8 cellular contexts compared by ENCODE assay signal in the genomic region with DNA sequence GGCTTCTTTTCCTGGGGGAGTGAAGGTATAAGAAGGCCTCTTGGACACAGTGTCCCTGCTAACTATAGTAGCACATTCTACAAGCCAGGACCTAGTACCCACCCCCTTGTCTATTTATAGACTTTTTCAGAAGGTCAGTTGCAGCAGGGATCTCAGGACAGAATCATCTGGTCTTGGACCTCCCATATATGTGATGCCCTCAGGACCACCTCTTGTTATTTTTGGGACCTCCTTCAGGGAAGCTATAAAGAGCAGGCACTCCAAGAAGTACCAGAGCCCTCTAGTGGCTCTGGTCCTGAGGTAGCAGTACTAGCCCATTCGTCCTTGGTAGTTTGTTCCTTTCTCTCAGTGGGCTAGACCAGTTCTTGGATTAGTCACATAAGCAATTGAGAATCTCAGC. TPM values are rescaled to one million over a fixed set of nuclear protein-coding genes. Genes with fewer than 3 reads are reported as not detected.
A peak's percentile ranks its signal among the peaks of the same experiment; 100 is the strongest.
DNase-seq lines count a peak whose midpoint lies in the region; ATAC-seq and TF ChIP-seq lines count a peak whose summit lies in the region.

No MANE protein-coding gene starts in this region.

- CTCF ChIA-PET in MCF 10A (lab: Yijun Ruan, JAX) = interaction anchor here (0.6 to 1.0 kb wide), 4 partner anchors 14 to 188 kb away, joined by 3 to 4 read pairs (median 4); partner anchors contain the start of gene PA2G4
- CTCF ChIA-PET in activated CD4-positive, alpha-beta memory T cell treated with anti-CD3 and anti-CD28 coated beads for 36 hours (lab: Charles Lee) = interaction anchor here (0.7 to 0.9 kb wide), 3 partner anchors 78 to 275 kb away, joined by 3 read pairs; no protein-coding TSS in a partner anchor

- no peaks in the 10 kb centered on the region for H3K9me3 ChIP-seq in Peyer's patch
- no peaks in the 10 kb centered on the region for H3K9me3 ChIP-seq in tibial artery

- BruUV-seq in MCF 10A (replicated peaks; lab: Mats Ljungman, UMichigan) = no TSS peak

- H3K27me3 ChIP-seq in Peyer's patch = no peaks in the 10 kb centered on the region
- no peaks in the 10 kb centered on the region for H3K27me3 ChIP-seq in tibial artery

- no peak overlapping the region for H3K27ac ChIP-seq in Peyer's patch
- peak overlapping the region; percentile 61 to 75 for H3K27ac ChIP-seq in tibial artery

- H3K4me1 Mint-ChIP-seq in MCF 10A (ENCODE audit: insufficient read depth, unreplicated experiment) = peaks cover 5% of the 10 kb centered on the region
- peaks cover 15% of the 10 kb centered on the region for H3K4me1 Mint-ChIP-seq in activated CD4-positive, alpha-beta memory T cell treated with anti-CD3 and anti-CD28 coated beads for 36 hours (ENCODE audit: low read depth)

- H3K27ac Mint-ChIP-seq in MCF 10A (ENCODE audit: low read depth, unreplicated experiment) = no peak overlapping the region
- H3K27ac Mint-ChIP-seq in activated CD4-positive, alpha-beta memory T cell treated with anti-CD3 and anti-CD28 coated beads for 36 hours = no peak overlapping the region

- H3K4me3 Mint-ChIP-seq in MCF 10A (ENCODE audit: unreplicated experiment) = no peak overlapping the region
- no peak overlapping the region for H3K4me3 Mint-ChIP-seq in activated CD4-positive, alpha-beta memory T cell treated with anti-CD3 and anti-CD28 coated beads for 36 hours

- H3K4me1 ChIP-seq in Peyer's patch (peaks cover 0 to 4% (median 2%) of the 10 kb centered on the region in 4 donors), tibial artery (peaks cover 0 to 31% (median 17%) of the 10 kb centered on the region in 4 donors)

- H3K9me3 Mint-ChIP-seq in MCF 10A (ENCODE audit: unreplicated experiment) = no peaks in the 10 kb centered on the region
- no peaks in the 10 kb centered on the region for H3K9me3 Mint-ChIP-seq in activated CD4-positive, alpha-beta memory T cell treated with anti-CD3 and anti-CD28 coated beads for 36 hours

- peaks cover 56% of the 10 kb centered on the region for H3K36me3 Mint-ChIP-seq in MCF 10A (ENCODE audit: insufficient read depth, unreplicated experiment)
- H3K36me3 Mint-ChIP-seq in activated CD4-positive, alpha-beta memory T cell treated with anti-CD3 and anti-CD28 coated beads for 36 hours = peaks cover 24% of the 10 kb centered on the region

- in situ Hi-C loops in T47D (cut with HindIII; ENCODE audit: low pct_unique_long_range_greater_than_20kb, low sequenced_read_pairs) = no loop called here

- no peaks in the 10 kb centered on the region for H3K27me3 Mint-ChIP-seq in MCF 10A (ENCODE audit: insufficient read depth, unreplicated experiment)
- H3K27me3 Mint-ChIP-seq in activated CD4-positive, alpha-beta memory T cell treated with anti-CD3 and anti-CD28 coated beads for 36 hours = no peaks in the 10 kb centered on the region

- no peak for TF ChIP-seq CTCF in MCF 10A (IDR thresholded peaks at IDR 0.05; ENCODE audit: unreplicated experiment)
- peak in 4 of 6 experiments; percentile 21 to 27 (median 24) for TF ChIP-seq CTCF in Peyer's patch (IDR thresholded peaks at IDR 0.05)
- peak; percentile 35 to 39 for TF ChIP-seq CTCF in tibial artery (IDR thresholded peaks at IDR 0.05)

- intact Hi-C loops in MCF 10A (cut with micrococcal nuclease) = no loop called here
- intact Hi-C loops in tibial artery (cut with DNase I; ENCODE audit: low total_unique reads) = no loop called here
- intact Hi-C loops in activated CD4-positive, alpha-beta memory T cell treated with anti-CD3 and anti-CD28 coated beads for 36 hours (cut with micrococcal nuclease) = no loop called here

- POLR2A ChIA-PET in MCF 10A (lab: Yijun Ruan, JAX) = interaction anchor here (0.6 to 1.2 kb wide), 3 partner anchors 9 to 143 kb away, joined by 3 to 4 read pairs (median 3); partner anchors contain the start of genes ESYT1 and RNF41
- POLR2A ChIA-PET in activated CD4-positive, alpha-beta memory T cell treated with anti-CD3 and anti-CD28 coated beads for 36 hours (lab: Charles Lee) = no interaction called here

- H3K4me3 ChIP-seq in Peyer's patch = no peak overlapping the region
- no peak overlapping the region for H3K4me3 ChIP-seq in tibial artery

- DNase-seq in T47D (ENCODE audit: low read depth in 1 of 2, low spot score in 1 of 2) = peak; percentile 51 to 53
- DNase-seq in MCF 10A (ENCODE audit: unreplicated experiment) = no peak
- no peak for DNase-seq in Peyer's patch
- peak; percentile 26 for DNase-seq in germinal center (ENCODE audit: low spot score)
- DNase-seq in tibial artery = no peak
- DNase-seq in activated CD4-positive, alpha-beta memory T cell treated with anti-CD3 and anti-CD28 coated beads for 36 hours = no peak

- peaks cover 0 to 60% (median 0%) of the 10 kb centered on the region in 3 donors for H3K36me3 ChIP-seq in Peyer's patch
- peaks cover 36 to 66% (median 43%) of the 10 kb centered on the region in 3 donors for H3K36me3 ChIP-seq in tibial artery

- ATAC-seq in HG03139 (IDR thresholded peaks at IDR 0.05; ENCODE audit: unreplicated experiment) (no peak), GM21390 (IDR thresholded peaks at IDR 0.05; ENCODE audit: unreplicated experiment) (no peak)

- TF ChIP-seq POLR2A in Peyer's patch (IDR thresholded peaks at IDR 0.05) = no peak

RNA-seq across cellular contexts. Expression of gene COQ10A, which starts 4.3 kb away (rescaled TPM):
- total RNA-seq in MCF 10A (2022) (3.6 and 3.8 TPM in 2 replicates), Peyer's patch (10 to 100 TPM in 2 of 4 donors, 1 to 10 TPM in 2; 9.1 to 14.8 (median 11.8) TPM)
- 1 to 10 TPM; 6.3 to 7.0 TPM for total RNA-seq in activated CD4-positive, alpha-beta memory T cell treated with anti-CD3 and anti-CD28 coated beads for 36 hours

RNA-seq across cellular contexts. Expression of gene ANKRD52, which starts 12.8 kb away (rescaled TPM):
- total RNA-seq in MCF 10A (2022) (46.3 and 73.8 TPM in 2 replicates), Peyer's patch (10 to 100 TPM; 30.5 to 48.7 (median 36.6) TPM)
- total RNA-seq in activated CD4-positive, alpha-beta memory T cell treated with anti-CD3 and anti-CD28 coated beads for 36 hours = 10 to 100 TPM; 34.1 to 37.0 TPM

RNA-seq across cellular contexts. Expression of gene CS, which starts 29.1 kb away (rescaled TPM):
- total RNA-seq in MCF 10A (2022) = 213 and 257 TPM in 2 replicates
- total RNA-seq in Peyer's patch = 100 to 1,000 TPM; 184 to 228 (median 203) TPM
- 100 to 1,000 TPM; 304 to 309 TPM for total RNA-seq in activated CD4-positive, alpha-beta memory T cell treated with anti-CD3 and anti-CD28 coated beads for 36 hours

RNA-seq across cellular contexts. Expression of gene SLC39A5, which starts 41.2 kb away (rescaled TPM):
- total RNA-seq in MCF 10A (2022) = not detected in 2 replicates
- 100 to 1,000 TPM in 3 of 4 donors, 10 to 100 TPM in 1; 96.6 to 950 (median 626) TPM for total RNA-seq in Peyer's patch
- total RNA-seq in activated CD4-positive, alpha-beta memory T cell treated with anti-CD3 and anti-CD28 coated beads for 36 hours = 1 to 10 TPM in 1 of 2 experiments, under 1 TPM in 1; 0.59 to 1.7 TPM

RNA-seq across cellular contexts. Expression of gene CNPY2, which starts 44.8 kb away (rescaled TPM):
- total RNA-seq in MCF 10A (2022) (169 and 210 TPM in 2 replicates), Peyer's patch (100 to 1,000 TPM in 2 of 4 donors, 10 to 100 TPM in 2; 72.5 to 131 (median 91.0) TPM)
- 10 to 100 TPM; 74.7 to 91.6 TPM for total RNA-seq in activated CD4-positive, alpha-beta memory T cell treated with anti-CD3 and anti-CD28 coated beads for 36 hours

Comparison
In these comparisons a context has a peak if more than half of its experiments do, and no peak if none do; other contexts are left out.
1. DNase-seq: peak in T47D (2 of 2) and germinal center (single experiment); none in MCF 10A (single experiment), Peyer's patch (0 of 3), tibial artery (0 of 2) and activated CD4-positive, alpha-beta memory T cell treated with anti-CD3 and anti-CD28 coated beads for 36 hours (single experiment).
2. H3K27ac ChIP-seq: peak in tibial artery (2 of 2); none in Peyer's patch (0 of 4).